21 cellular contexts compared by ENCODE assay signal in the genomic region with DNA sequence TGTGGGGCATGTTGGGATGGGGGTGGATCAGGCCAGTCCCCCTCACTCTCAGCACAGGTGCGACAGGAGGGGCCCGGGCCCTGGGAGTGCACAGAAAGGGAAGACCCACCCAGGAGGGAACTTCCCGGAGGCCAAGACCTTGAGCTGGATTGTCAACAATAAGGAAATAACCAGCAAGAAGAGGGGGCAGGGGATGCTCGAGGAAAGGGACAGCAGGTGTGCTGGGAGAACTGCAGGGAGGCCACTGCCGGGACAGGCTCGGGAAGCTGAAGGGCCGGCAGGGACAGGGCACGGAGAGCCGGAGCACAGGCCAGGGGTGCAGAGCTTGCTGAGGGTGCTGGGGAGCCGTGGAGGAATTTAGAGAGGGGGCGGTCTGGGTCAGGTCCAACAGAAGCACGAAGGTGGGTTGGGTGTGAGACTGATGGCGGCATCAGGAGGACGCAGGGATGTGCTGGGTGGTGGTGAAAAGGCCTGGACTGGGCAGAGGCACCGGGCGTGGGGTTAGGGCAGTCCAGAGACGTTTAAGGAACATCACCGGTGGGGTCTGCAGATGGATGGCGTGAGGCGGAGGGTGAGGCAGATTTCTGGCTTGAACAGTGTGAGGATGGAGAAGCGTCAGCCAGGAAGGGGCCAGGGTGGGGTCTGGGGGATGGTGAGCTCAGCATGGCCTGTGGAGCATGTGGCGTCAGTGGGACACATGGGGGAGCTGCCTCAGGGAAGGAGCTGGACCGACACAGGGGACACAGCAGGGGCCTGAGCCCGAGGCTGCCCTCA. TPM values are rescaled to one million over a fixed set of nuclear protein-coding genes. Genes with fewer than 3 reads are reported as not detected.
A peak's percentile ranks its signal among the peaks of the same experiment; 100 is the strongest.
DNase-seq lines count a peak whose midpoint lies in the region; ATAC-seq and TF ChIP-seq lines count a peak whose summit lies in the region.
"Had no signal": no experiment of that assay in that cellular context is flagged by ENCODE, and none has a peak within 500 bp of the region (broad histone marks: within the 10 kb centered on the region; RNA-seq: fewer than 3 reads in every experiment).

No MANE protein-coding gene starts in this region.

- no peak for TF ChIP-seq CTCF in colonic mucosa (IDR thresholded peaks at IDR 0.05)
- no peak for TF ChIP-seq CTCF in nephron progenitor cell (IDR thresholded peaks at IDR 0.05)

- intact Hi-C loops in right cardiac atrium (cut with DNase I) = no loop called here
- intact Hi-C loops in Right ventricle myocardium superior (cut with DNase I) = no loop called here
- intact Hi-C loops in colonic mucosa (cut with DNase I) = no loop called here

- H3K27ac Mint-ChIP-seq in nephron progenitor cell = peak overlapping the region; percentile 20
- H3K27ac Mint-ChIP-seq: CD8-positive, alpha-beta memory T cell had no signal

- no peak overlapping the region for H3K9ac ChIP-seq in colonic mucosa (ENCODE audit: low read depth in 2 of 2, low read length in 2 of 2)

- H3K4me3 ChIP-seq in right cardiac atrium (ENCODE audit: low read length) (no peak overlapping the region), colonic mucosa (no peak overlapping the region)
- H3K4me3 ChIP-seq: SJCRH30 had no signal

- no peaks in the 10 kb centered on the region for H3K4me1 ChIP-seq in right cardiac atrium (ENCODE audit: control insufficient read depth, insufficient read depth, low read length)
- H3K4me1 ChIP-seq in colonic mucosa = no peaks in the 10 kb centered on the region

- DNase-seq in right cardiac atrium (peak in 2 of 3 donors; percentile 17 to 53), Right ventricle myocardium superior (no peak), colonic mucosa (peak; percentile 36), nephron progenitor cell (no peak), NCI-H345 treated with DMSO at 0.1 percent for 48 hours (lab: John Stamatoyannopoulos, UW; ENCODE audit: unreplicated experiment) (no peak), left lobe of liver (ENCODE audit: low spot score) (no peak)
- DNase-seq in stimulated activated CD4-positive, alpha-beta T cell treated with anti-CD3 and anti-CD28 coated beads, Interleukin-2, amount 100 ng/mL, for 24 hours = no peak
- DNase-seq: CD8-positive, alpha-beta memory T cell; DMS53; GDM1; KG1; NCI-H1092; NCI-H1436; NCI-H187 treated with DMSO at 0.1 percent for 48 hours; NCI-H2107; NCI-H510A; NCI-H748 treated with DMSO at 0.1 percent for 48 hours had no signal

- no peaks in the 10 kb centered on the region for H3K36me3 Mint-ChIP-seq in nephron progenitor cell (ENCODE audit: low read depth)
- H3K36me3 Mint-ChIP-seq: CD8-positive, alpha-beta memory T cell had no signal

- no peak overlapping the region for H3K4me3 Mint-ChIP-seq in nephron progenitor cell
- H3K4me3 Mint-ChIP-seq: CD8-positive, alpha-beta memory T cell had no signal

- no peaks in the 10 kb centered on the region for H3K27me3 ChIP-seq in right cardiac atrium (ENCODE audit: control insufficient read depth, insufficient read depth)
- no peaks in the 10 kb centered on the region for H3K27me3 ChIP-seq in colonic mucosa
- H3K27me3 ChIP-seq: SJCRH30 had no signal

- H3K36me3 ChIP-seq in colonic mucosa = no peaks in the 10 kb centered on the region
- H3K36me3 ChIP-seq: SJCRH30 had no signal

- H3K4me1 Mint-ChIP-seq in nephron progenitor cell = peaks cover 18% of the 10 kb centered on the region
- H3K4me1 Mint-ChIP-seq: CD8-positive, alpha-beta memory T cell had no signal

- H3K9me3 Mint-ChIP-seq in nephron progenitor cell = peaks cover 3% of the 10 kb centered on the region

- H3K27me3 Mint-ChIP-seq in nephron progenitor cell (ENCODE audit: low read depth, poor library complexity) = peaks cover 30% of the 10 kb centered on the region

- ATAC-seq in right cardiac atrium (no peak), Right ventricle myocardium superior (ENCODE audit: poor library complexity) (no peak), left lobe of liver (no peak)
- ATAC-seq: Panc1 had no signal

- H3K9me3 ChIP-seq in right cardiac atrium (ENCODE audit: control insufficient read depth, low read length) = no peaks in the 10 kb centered on the region
- no peaks in the 10 kb centered on the region for H3K9me3 ChIP-seq in colonic mucosa
- H3K9me3 ChIP-seq: SJCRH30 had no signal

- no peak overlapping the region for H3K27ac ChIP-seq in right cardiac atrium (ENCODE audit: low read length)
- H3K27ac ChIP-seq in colonic mucosa = no peak overlapping the region
- H3K27ac ChIP-seq: C4-2B, HL-60 had no signal

- WGBS in right cardiac atrium = 69% methylated on average over 24 of the region's 24 CpGs

RNA-seq across cellular contexts. Expression of gene ADRA2C, which starts 54.8 kb away (rescaled TPM):
- total RNA-seq in right cardiac atrium (1 to 10 TPM; 3.0 to 4.6 (median 3.5) TPM), Right ventricle myocardium superior (6.2 TPM), colonic mucosa (under 1 TPM; 0.61 to 0.69 TPM), left lobe of liver (0.28 TPM)
- 4.8 TPM for polyA plus RNA-seq in right cardiac atrium
- total RNA-seq: CD8-positive, alpha-beta memory T cell had no signal
- polyA plus RNA-seq: CD8-positive, alpha-beta memory T cell had no signal

Comparison
In these comparisons a context has a peak if more than half of its experiments do, and no peak if none do; other contexts are left out.
1. DNase-seq: peak in right cardiac atrium (2 of 3) and colonic mucosa (single experiment); none in Right ventricle myocardium superior (single experiment), nephron progenitor cell (single experiment), NCI-H345 treated with DMSO at 0.1 percent for 48 hours (single experiment), stimulated activated CD4-positive, alpha-beta T cell treated with anti-CD3 and anti-CD28 coated beads, Interleukin-2, amount 100 ng/mL, for 24 hours (0 of 2) and left lobe of liver (single experiment).